ENCODE assay signal across 16 cellular contexts in the genomic region with DNA sequence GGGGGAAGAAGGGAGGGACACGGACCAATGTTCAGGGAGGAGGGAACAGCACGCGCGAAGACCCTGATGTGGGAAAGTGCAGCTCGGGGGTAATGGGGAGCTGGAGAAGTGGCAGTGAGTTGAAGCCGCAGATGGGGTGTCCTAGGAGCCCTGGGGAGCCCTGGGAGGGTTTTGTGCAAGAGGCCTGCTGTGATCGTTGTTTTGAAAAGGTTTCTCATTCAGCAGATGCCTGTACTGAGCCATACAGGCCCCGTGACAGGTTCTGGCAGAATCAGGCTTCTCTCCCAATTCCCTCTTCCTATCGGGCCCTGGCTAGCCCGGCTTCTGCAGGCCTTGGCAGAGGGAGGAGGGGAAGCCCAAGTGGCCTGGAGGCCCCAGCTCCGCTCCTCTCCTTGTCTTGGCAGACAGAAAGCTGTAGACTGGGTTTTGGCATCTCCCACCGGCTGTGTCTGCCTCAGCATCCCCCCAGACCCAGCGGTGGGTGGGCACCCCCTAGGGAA. TPM values are rescaled to one million over a fixed set of nuclear protein-coding genes. Genes with fewer than 3 reads are reported as not detected.
A peak's percentile ranks its signal among the peaks of the same experiment; 100 is the strongest.
DNase-seq lines count a peak whose midpoint lies in the region; ATAC-seq and TF ChIP-seq lines count a peak whose summit lies in the region.
"Had no signal": no experiment of that assay in that cellular context is flagged by ENCODE, and none has a peak within 500 bp of the region (broad histone marks: within the 10 kb centered on the region; RNA-seq: fewer than 3 reads in every experiment).

No MANE protein-coding gene starts in this region.

- no peak for TF ChIP-seq CTCF in psoas muscle (IDR thresholded peaks at IDR 0.05)

- in situ Hi-C loops in HAP-1 (cut with MboI; ENCODE audit: low sequenced_read_pairs) = no loop called here

- H3K9me3 ChIP-seq in HUES48 (ENCODE audit: control insufficient read depth, insufficient read depth, low read length) = no peaks in the 10 kb centered on the region
- no peaks in the 10 kb centered on the region for H3K9me3 ChIP-seq in duodenal mucosa (ENCODE audit: control insufficient read depth in 1 of 2, low read length in 2 of 2)
- no peaks in the 10 kb centered on the region for H3K9me3 ChIP-seq in iPS-15b (ENCODE audit: control insufficient read depth, insufficient read depth, low read length)
- no peaks in the 10 kb centered on the region for H3K9me3 ChIP-seq in psoas muscle
- no peaks in the 10 kb centered on the region for H3K9me3 ChIP-seq in HAP-1

- peak overlapping the region; percentile 55 for H3K4me3 ChIP-seq in HUES48 (ENCODE audit: low read depth, low read length)
- no peak overlapping the region for H3K4me3 ChIP-seq in duodenal mucosa (ENCODE audit: low read depth in 1 of 2, low read length in 2 of 2)
- H3K4me3 ChIP-seq in iPS-15b (ENCODE audit: low read depth, low read length) = peak overlapping the region; percentile 72
- H3K4me3 ChIP-seq in skin epidermis = peak overlapping the region in 4 of 7 experiments; percentile 0 to 24 (median 6)
- H3K4me3 ChIP-seq in psoas muscle = no peak overlapping the region
- H3K4me3 ChIP-seq in HAP-1 = no peak overlapping the region; the same call in 1 of the 2 replicates

- H3K4me1 ChIP-seq in HUES48 (ENCODE audit: control insufficient read depth, insufficient read depth, low read length) (peaks cover 35% of the 10 kb centered on the region), duodenal mucosa (ENCODE audit: control insufficient read depth in 1 of 2, insufficient read depth in 2 of 2, low read length in 2 of 2) (peaks cover 30 to 43% of the 10 kb centered on the region in 2 donors), iPS-15b (ENCODE audit: control insufficient read depth, insufficient read depth, low read length) (peaks cover 17% of the 10 kb centered on the region), psoas muscle (no peaks in the 10 kb centered on the region), HAP-1 (peaks cover 10% of the 10 kb centered on the region)

- H3K9ac ChIP-seq in HUES48 (ENCODE audit: low read depth, low read length) (no peak overlapping the region), duodenal mucosa (ENCODE audit: low read depth in 1 of 2, low read length in 2 of 2) (peak overlapping the region; percentile 0 to 51), iPS-15b (ENCODE audit: low read depth, low read length) (no peak overlapping the region)

- H3K36me3 ChIP-seq in HUES48 (ENCODE audit: control insufficient read depth, insufficient read depth, low read length) = no peaks in the 10 kb centered on the region
- H3K36me3 ChIP-seq in duodenal mucosa (ENCODE audit: control insufficient read depth in 1 of 2, insufficient read depth in 2 of 2, low read length in 2 of 2) = no peaks in the 10 kb centered on the region
- H3K36me3 ChIP-seq in iPS-15b (ENCODE audit: control insufficient read depth, insufficient read depth, low read length) = no peaks in the 10 kb centered on the region
- H3K36me3 ChIP-seq in psoas muscle (ENCODE audit: insufficient read depth in 1 of 2, low read depth in 1 of 2) = no peaks in the 10 kb centered on the region
- H3K36me3 ChIP-seq in HAP-1 (replicated peaks) = no peaks in the 10 kb centered on the region

- WGBS in psoas muscle, 3 donors = 55 to 70% (median 58%) methylated on average over 13 of the region's 13 CpGs

- H3K27me3 ChIP-seq in HUES48 (ENCODE audit: control insufficient read depth, insufficient read depth, low read length) (peaks cover 7% of the 10 kb centered on the region), duodenal mucosa (ENCODE audit: control insufficient read depth in 1 of 2, insufficient read depth in 2 of 2, low read length in 2 of 2) (no peaks in the 10 kb centered on the region), iPS-15b (ENCODE audit: control insufficient read depth, insufficient read depth, low read length) (peaks cover 14% of the 10 kb centered on the region), psoas muscle (ENCODE audit: insufficient read depth in 3 of 3, low read length in 2 of 3) (peaks cover 0 to 3% (median 0%) of the 10 kb centered on the region in 3 donors), HAP-1 (ENCODE audit: low read depth) (no peaks in the 10 kb centered on the region)

- ATAC-seq in psoas muscle = no peak
- ATAC-seq: natural killer cell; stimulated activated effector memory CD8-positive, alpha-beta T cell treated with anti-CD3 and anti-CD28 coated beads, Interleukin-12 subunit alpha, Interleukin-12 subunit beta, amount 100 ng/mL, for 72 hours had no signal

- intact Hi-C loops in psoas muscle (cut with DNase I) = no loop called here

- DNase-seq in DMS79 (lab: John Stamatoyannopoulos, UW) = no peak
- DNase-seq in activated CD4-positive, alpha-beta T cell treated with anti-CD3 and anti-CD28 coated beads for 48 hours = no peak
- DNase-seq in psoas muscle = no peak
- no peak for DNase-seq in HAP-1 (ENCODE audit: low spot score in 2 of 2)
- DNase-seq: activated CD4-positive, CD25-positive, alpha-beta regulatory T cell; GOT3; natural killer cell; NCI-H1105 treated with DMSO at 0.1 percent for 48 hours; NCI-H446 treated with DMSO at 0.1 percent for 48 hours; OCI-M1 had no signal

- peak overlapping the region; percentile 33 for H3K27ac ChIP-seq in HUES48 (ENCODE audit: low read depth, low read length)
- no peak overlapping the region for H3K27ac ChIP-seq in duodenal mucosa (ENCODE audit: low read depth, low read length)
- peak overlapping the region in 18 of 21 experiments; percentile 44 to 92 (median 70) for H3K27ac ChIP-seq in skin epidermis
- no peak overlapping the region for H3K27ac ChIP-seq in psoas muscle

RNA-seq across cellular contexts. Expression of gene EMP2, which starts 38.4 kb away (rescaled TPM):
- 10 to 100 TPM; 11.0 to 25.4 (median 17.7) TPM for total RNA-seq in psoas muscle
- polyA plus RNA-seq in psoas muscle = 10 to 100 TPM in 1 of 3 donors, 1 to 10 TPM in 2; 8.0 to 22.8 (median 9.9) TPM
- total RNA-seq: activated naive CD4-positive, alpha-beta T cell treated with anti-CD3 and anti-CD28 coated beads for 36 hours; natural killer cell had no signal

Comparison
In these comparisons a context has a peak if more than half of its experiments do, and no peak if none do; other contexts are left out.
1. H3K27ac ChIP-seq: peak in HUES48 (single experiment) and skin epidermis (18 of 21); none in duodenal mucosa (single experiment) and psoas muscle (single experiment).
2. H3K4me3 ChIP-seq: peak in HUES48 (single experiment), iPS-15b (single experiment) and skin epidermis (4 of 7); none in duodenal mucosa (0 of 2), psoas muscle (single experiment) and HAP-1 (single experiment).
3. H3K9ac ChIP-seq: peak in duodenal mucosa (2 of 2); none in HUES48 (single experiment) and iPS-15b (single experiment).